18 cellular contexts compared by ENCODE assay signal in the genomic region with DNA sequence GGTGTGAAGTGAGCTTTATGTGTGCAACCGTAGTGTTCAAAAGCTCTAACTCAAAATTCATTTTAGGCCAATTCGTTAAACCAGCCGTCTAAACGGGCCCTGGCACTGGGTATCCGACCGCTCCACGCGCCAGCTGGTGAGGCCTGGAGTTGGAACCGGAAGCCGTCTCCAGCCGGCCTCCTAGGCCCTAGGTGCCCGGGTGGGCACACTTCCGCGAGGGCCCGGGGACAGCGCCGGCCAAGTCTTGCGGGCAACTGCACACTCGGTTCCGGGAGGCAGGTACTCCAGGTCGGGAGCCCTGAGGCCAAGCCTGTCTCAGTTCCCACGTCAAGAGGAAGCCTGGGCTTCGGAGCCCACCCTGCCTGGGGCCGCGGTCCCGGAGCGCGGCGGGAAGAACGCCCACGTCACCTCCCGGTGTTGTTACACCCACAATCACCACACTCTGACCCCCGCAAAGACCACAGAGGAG.
A peak's percentile ranks its signal among the peaks of the same experiment; 100 is the strongest.
DNase-seq lines count a peak whose midpoint lies in the region; ATAC-seq and FAIRE-seq lines count a peak whose summit lies in the region.
"Had no signal": no experiment of that assay in that cellular context is flagged by ENCODE, and none has a peak within 500 bp of the region (broad histone marks: within the 10 kb centered on the region; RNA-seq: fewer than 3 reads in every experiment).

No MANE protein-coding gene starts in this region.

- FAIRE-seq in HTR-8/SVneo (lab: Jason Lieb, UNC): peak; percentile 62

- H3K9me3 ChIP-seq in iPS-18c (ENCODE audit: control insufficient read depth, insufficient read depth, low read length): no peaks in the 10 kb centered on the region
- H3K9me3 ChIP-seq: heart left ventricle had no signal

- ATAC-seq in HG02852 (IDR thresholded peaks at IDR 0.05; ENCODE audit: unreplicated experiment): no peak
- no peak for ATAC-seq in stimulated activated naive CD8-positive, alpha-beta T cell treated with anti-CD3 and anti-CD28 coated beads, Interleukin-15, Interleukin-2, amounts not matched to agents 100 U/mL and 50 U/mL, for 24 hours
- ATAC-seq: heart left ventricle, left cardiac atrium had no signal

- no peak for DNase-seq in HTR-8/SVneo (ENCODE audit: insufficient read length, low spot score)
- DNase-seq in cerebellar nuclear complex (lab: John Stamatoyannopoulos, UW): peak; percentile 55 to 58
- DNase-seq in retina: peak; percentile 76
- DNase-seq in activated effector memory CD4-positive, alpha-beta T cell treated with anti-CD3 and anti-CD28 coated beads, Interleukin-2, amount 50 U/mL, for 16 hours: no peak
- DNase-seq in stimulated activated naive CD8-positive, alpha-beta T cell treated with anti-CD3 and anti-CD28 coated beads, Interleukin-15, Interleukin-2, amounts not matched to agents 100 U/mL and 50 U/mL, for 24 hours: no peak
- DNase-seq: activated naive CD4-positive, alpha-beta T cell; anterior cingulate cortex; CD4-positive, alpha-beta T cell; central memory CD4-positive, alpha-beta T cell; DND-41; effector memory CD4-positive, alpha-beta T cell; heart left ventricle; left cardiac atrium; NCI-H774; SHP77 treated with DMSO at 0.1 percent for 48 hours; T-helper 1 cell had no signal

- H3K4me3 ChIP-seq in iPS-18c (ENCODE audit: insufficient read depth, low read depth, low read length): peak overlapping the region; percentile 48

Comparison
In these comparisons a context has a peak if more than half of its experiments do, and no peak if none do; other contexts are left out.
1. DNase-seq: peak in cerebellar nuclear complex (2 of 2) and retina (single experiment); none in HTR-8/SVneo (single experiment), activated effector memory CD4-positive, alpha-beta T cell treated with anti-CD3 and anti-CD28 coated beads, Interleukin-2, amount 50 U/mL, for 16 hours (single experiment) and stimulated activated naive CD8-positive, alpha-beta T cell treated with anti-CD3 and anti-CD28 coated beads, Interleukin-15, Interleukin-2, amounts not matched to agents 100 U/mL and 50 U/mL, for 24 hours (single experiment).